In genomic region chrX:15405846-15406245, GRCh38 we compare ENCODE assay signal across 18 cellular contexts. TPM values are rescaled to one million over a fixed set of nuclear protein-coding genes. Genes with fewer than 3 reads are reported as not detected.
"Had no signal": no experiment of that assay in that cellular context is flagged by ENCODE, and none has a peak within 500 bp of the region (broad histone marks: within the 10 kb centered on the region; RNA-seq: fewer than 3 reads in every experiment).

No MANE protein-coding gene starts in this region.

- H3K27ac ChIP-seq: neutrophil, skin epidermis had no signal

- H3K27me3 ChIP-seq: left lung, neutrophil, tibial nerve had no signal

- ATAC-seq: left lung; natural killer cell; stimulated activated naive B cell treated with anti-CD40 and anti-IgM and Interleukin-4, amounts not matched to agents 10 μg/mL and 1 μg/mL and 100 μg/mL, for 72 hours had no signal

- DNase-seq: activated CD4-positive, CD25-positive, alpha-beta regulatory T cell treated with anti-CD3 and anti-CD28 coated beads, Interleukin-2, amount 50 U/mL, for 72 hours; activated naive CD8-positive, alpha-beta T cell treated with anti-CD3 and anti-CD28 coated beads for 36 hours; anterior cingulate cortex; cerebellar nuclear complex; dermis blood vessel endothelial cell; hypothalamus; kidney; left lung; natural killer cell; stimulated activated CD4-positive, alpha-beta T cell treated with anti-CD3 and anti-CD28 coated beads, Interleukin-15, amount 100 ng/mL, for 24 hours; stimulated activated CD4-positive, alpha-beta T cell treated with anti-CD3 and anti-CD28 coated beads, Interleukin-4, amount 100 ng/mL, for 1 hour; stimulated activated naive B cell treated with anti-CD40 and anti-IgM and Interleukin-4, amounts not matched to agents 10 μg/mL and 1 μg/mL and 100 μg/mL, for 72 hours had no signal

- H3K4me3 ChIP-seq: left lung, skin epidermis, tibial nerve had no signal

- H3K9me3 ChIP-seq: left lung, neutrophil, tibial nerve had no signal

- H3K36me3 ChIP-seq: left lung, neutrophil, tibial nerve had no signal

RNA-seq across cellular contexts. Expression of gene VEGFD, which starts 21.6 kb away (rescaled TPM):
- total RNA-seq: activated CD8-positive, alpha-beta memory T cell treated with anti-CD3 and anti-CD28 coated beads for 36 hours; activated naive CD8-positive, alpha-beta T cell treated with anti-CD3 and anti-CD28 coated beads for 36 hours; activated T-helper 1 cell treated with anti-CD3 and anti-CD28 coated beads, Interleukin-12 subunit alpha, Interleukin-12 subunit beta, Interleukin-2, Interleukin-4 antibody, amounts not matched to agents 30 ng/mL and 10 ng/mL and 1 ng/mL, durations not matched to agents 14 hours and 24 hours and 36 hours; epithelial cell of proximal tubule; natural killer cell had no signal
